In genomic region chr18:38981382-38981781, GRCh38 we compare ENCODE assay signal across 26 cellular contexts.
"Had no signal": no experiment of that assay in that cellular context is flagged by ENCODE, and none has a peak within 500 bp of the region (broad histone marks: within the 10 kb centered on the region; RNA-seq: fewer than 3 reads in every experiment).

No MANE protein-coding gene starts in this region.

- DNase-seq: activated CD4-positive, alpha-beta memory T cell treated with anti-CD3 and anti-CD28 coated beads, Interleukin-2, amount 10 ng/mL, durations not matched to agents 7 days and 5 days; activated CD4-positive, alpha-beta T cell treated with anti-CD3 and anti-CD28 coated beads for 48 hours; activated CD4-positive, CD25-positive, alpha-beta regulatory T cell; activated CD8-positive, alpha-beta memory T cell treated with anti-CD3 and anti-CD28 coated beads, Interleukin-2, amount 10 ng/mL, durations not matched to agents 7 days and 5 days; activated naive CD4-positive, alpha-beta T cell treated with anti-CD3 and anti-CD28 coated beads for 36 hours; activated T-cell treated with anti-CD3 and anti-CD28 coated beads, Interleukin-2, amount 50 U/mL, for 1 hour; body of pancreas; central memory CD4-positive, alpha-beta T cell; dorsolateral prefrontal cortex; foreskin fibroblast; islet precursor cell; left lung; mammary epithelial cell; mucosa of descending colon; naive thymus-derived CD4-positive, alpha-beta T cell; stimulated activated CD4-positive, alpha-beta T cell treated with anti-CD3 and anti-CD28 coated beads, Interleukin-15, amount 100 ng/mL, for 24 hours; stimulated activated CD4-positive, alpha-beta T cell treated with anti-CD3 and anti-CD28 coated beads, Interleukin-2, amount 100 ng/mL, for 48 hours; uterus had no signal

- FAIRE-seq: colon had no signal

- H3K27ac ChIP-seq: body of pancreas, dorsolateral prefrontal cortex, epithelial cell of prostate, left lung, neural progenitor cell, right atrium auricular region, skin epidermis, tibial nerve, uterus had no signal

- H3K4me3 ChIP-seq: body of pancreas, dorsolateral prefrontal cortex, left lung, mucosa of descending colon, neural progenitor cell, right atrium auricular region, skin epidermis, tibial nerve, uterus had no signal

- H3K27me3 Mint-ChIP-seq: activated CD4-positive, alpha-beta memory T cell treated with anti-CD3 and anti-CD28 coated beads, Interleukin-2, amount 10 ng/mL, durations not matched to agents 7 days and 5 days; activated CD8-positive, alpha-beta memory T cell treated with anti-CD3 and anti-CD28 coated beads, Interleukin-2, amount 10 ng/mL, durations not matched to agents 7 days and 5 days; naive thymus-derived CD4-positive, alpha-beta T cell; progenitor cell of endocrine pancreas; stimulated activated naive CD8-positive, alpha-beta T cell treated with anti-CD3 and anti-CD28 coated beads, Interleukin-15, Interleukin-2, amounts not matched to agents 100 ng/mL and 50 ng/mL, for 24 hours had no signal

- H3K9me3 ChIP-seq: body of pancreas, left lung, right atrium auricular region, tibial nerve, uterus had no signal

- H3K4me3 Mint-ChIP-seq: activated CD4-positive, alpha-beta memory T cell treated with anti-CD3 and anti-CD28 coated beads, Interleukin-2, amount 10 ng/mL, durations not matched to agents 7 days and 5 days; activated CD8-positive, alpha-beta memory T cell treated with anti-CD3 and anti-CD28 coated beads, Interleukin-2, amount 10 ng/mL, durations not matched to agents 7 days and 5 days; activated naive CD4-positive, alpha-beta T cell treated with anti-CD3 and anti-CD28 coated beads for 36 hours; naive thymus-derived CD4-positive, alpha-beta T cell; neural progenitor cell; stimulated activated naive CD8-positive, alpha-beta T cell treated with anti-CD3 and anti-CD28 coated beads, Interleukin-15, Interleukin-2, amounts not matched to agents 100 ng/mL and 50 ng/mL, for 24 hours had no signal

- H3K4me2 ChIP-seq: neural progenitor cell had no signal

- H3K36me3 ChIP-seq: left lung, neural progenitor cell, right atrium auricular region, tibial nerve, uterus had no signal

- H3K27me3 ChIP-seq: body of pancreas, left lung, neural progenitor cell, right atrium auricular region, tibial nerve, uterus had no signal

- H3K4me1 Mint-ChIP-seq: activated CD4-positive, alpha-beta memory T cell treated with anti-CD3 and anti-CD28 coated beads, Interleukin-2, amount 10 ng/mL, durations not matched to agents 7 days and 5 days; activated CD8-positive, alpha-beta memory T cell treated with anti-CD3 and anti-CD28 coated beads, Interleukin-2, amount 10 ng/mL, durations not matched to agents 7 days and 5 days; naive thymus-derived CD4-positive, alpha-beta T cell; neural progenitor cell had no signal

- H3K9ac ChIP-seq: neural progenitor cell had no signal

- H3K36me3 Mint-ChIP-seq: activated CD8-positive, alpha-beta memory T cell treated with anti-CD3 and anti-CD28 coated beads, Interleukin-2, amount 10 ng/mL, durations not matched to agents 7 days and 5 days; neural progenitor cell had no signal

- H3K27ac Mint-ChIP-seq: activated CD4-positive, alpha-beta memory T cell treated with anti-CD3 and anti-CD28 coated beads, Interleukin-2, amount 10 ng/mL, durations not matched to agents 7 days and 5 days; activated CD8-positive, alpha-beta memory T cell treated with anti-CD3 and anti-CD28 coated beads, Interleukin-2, amount 10 ng/mL, durations not matched to agents 7 days and 5 days; activated naive CD4-positive, alpha-beta T cell treated with anti-CD3 and anti-CD28 coated beads for 36 hours; naive thymus-derived CD4-positive, alpha-beta T cell; neural progenitor cell; progenitor cell of endocrine pancreas; stimulated activated naive CD8-positive, alpha-beta T cell treated with anti-CD3 and anti-CD28 coated beads, Interleukin-15, Interleukin-2, amounts not matched to agents 100 ng/mL and 50 ng/mL, for 24 hours had no signal

- H3K4me1 ChIP-seq: body of pancreas, left lung, neural progenitor cell, right atrium auricular region, tibial nerve, uterus had no signal
